9 cellular contexts compared by ENCODE assay signal in the genomic region with DNA sequence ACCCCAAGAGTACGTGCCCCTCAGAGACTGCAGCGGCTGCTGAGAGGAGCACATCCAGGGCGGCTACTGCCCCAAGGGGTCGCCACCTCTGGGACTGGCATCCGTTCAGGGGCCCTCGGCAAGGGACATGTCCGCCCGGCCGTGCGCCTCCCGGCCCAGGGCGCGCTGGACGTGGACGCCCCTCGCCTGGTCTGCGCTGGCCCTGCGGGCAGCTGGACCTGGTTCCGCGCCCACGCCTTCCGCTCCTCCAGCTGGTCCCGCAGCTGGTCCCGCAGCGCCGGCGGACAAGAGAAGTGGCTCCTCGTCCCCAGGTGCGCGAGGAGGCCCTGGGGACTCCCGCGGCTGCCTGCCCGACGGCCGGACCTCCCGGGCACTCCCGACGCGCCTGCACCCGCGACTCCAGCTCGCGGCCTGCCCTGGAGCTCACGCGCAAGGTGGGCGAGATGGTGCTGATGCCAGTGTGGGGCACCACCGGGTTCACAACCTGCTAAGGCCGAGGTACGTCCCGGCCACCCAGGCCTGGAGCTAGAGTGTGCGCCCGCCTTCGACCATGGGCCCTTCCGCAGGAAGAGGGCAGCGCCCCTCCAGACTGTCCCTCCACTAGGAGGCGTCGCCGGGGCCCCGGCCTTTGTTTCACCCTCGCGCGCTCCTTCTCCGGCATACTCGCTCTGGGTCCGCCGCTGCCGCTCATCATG. TPM values are rescaled to one million over a fixed set of nuclear protein-coding genes. Genes with fewer than 3 reads are reported as not detected.
DNase-seq lines count a peak whose midpoint lies in the region; ATAC-seq, FAIRE-seq and TF ChIP-seq lines count a peak whose summit lies in the region.
"Had no signal": no experiment of that assay in that cellular context is flagged by ENCODE, and none has a peak within 500 bp of the region (broad histone marks: within the 10 kb centered on the region; RNA-seq: fewer than 3 reads in every experiment).

No MANE protein-coding gene starts in this region.

- H2AFZ ChIP-seq in keratinocyte (ENCODE audit: control insufficient read depth, low read length) (no peak overlapping the region), hepatocyte (no peak overlapping the region)

- peaks cover 9 to 17% of the 10 kb centered on the region in 2 donors for H3K9me3 Mint-ChIP-seq in stimulated activated naive B cell treated with anti-CD40 and anti-IgM and Interleukin-4, amounts not matched to agents 10 μg/mL and 1 μg/mL and 100 μg/mL, for 72 hours

- H3K9me1 ChIP-seq in keratinocyte (ENCODE audit: control insufficient read depth, extremely low read depth, insufficient read depth, low read length), result no peaks in the 10 kb centered on the region

- 95% methylated on average over 67 of the region's 67 CpGs for whole genome bisulfite sequencing in HUES64
- 98% methylated on average over 49 of the region's 67 CpGs for WGBS in hepatocyte (ENCODE audit: low lambda C conversion rate, missing lambda C conversion rate)

- H3K4me1 ChIP-seq in HUES64 (ENCODE audit: insufficient read depth, low read length), result no peaks in the 10 kb centered on the region
- H3K4me1 ChIP-seq in keratinocyte (ENCODE audit: control insufficient read depth, extremely low read depth, insufficient read depth, low read length), result no peaks in the 10 kb centered on the region
- no peaks in the 10 kb centered on the region for H3K4me1 ChIP-seq in hepatocyte (ENCODE audit: insufficient read depth)

- 0 out of 2 replicates have a peak overlapping the region, but pooled peaks have one; percentile 21 for H3K4me3 ChIP-seq in HUES64 (ENCODE audit: low read length)
- H3K4me3 ChIP-seq in brain microvascular endothelial cell (ENCODE audit: low read depth, low read length), result peak overlapping the region; percentile 15
- H3K4me3 ChIP-seq in keratinocyte (ENCODE audit: control insufficient read depth in 2 of 3, extremely low read depth in 1 of 3, insufficient read depth in 2 of 3, low read depth in 1 of 3, low read length in 3 of 3), result no peak overlapping the region
- no peak overlapping the region for H3K4me3 ChIP-seq in hepatocyte

- no peak for FAIRE-seq in keratinocyte (lab: Jason Lieb, UNC)

- H3K27ac Mint-ChIP-seq in stimulated activated naive B cell treated with anti-CD40 and anti-IgM and Interleukin-4, amounts not matched to agents 10 μg/mL and 1 μg/mL and 100 μg/mL, for 72 hours, result no peak overlapping the region

- H3K79me2 ChIP-seq in keratinocyte (ENCODE audit: control insufficient read depth, insufficient read depth, low read length), result no peaks in the 10 kb centered on the region
- no peaks in the 10 kb centered on the region for H3K79me2 ChIP-seq in hepatocyte

- H3K4me1 Mint-ChIP-seq in stimulated activated naive B cell treated with anti-CD40 and anti-IgM and Interleukin-4, amounts not matched to agents 10 μg/mL and 1 μg/mL and 100 μg/mL, for 72 hours, result no peaks in the 10 kb centered on the region

- H4K20me1 ChIP-seq in keratinocyte (ENCODE audit: control insufficient read depth, extremely low read depth, insufficient read depth, low read length), result no peaks in the 10 kb centered on the region
- no peaks in the 10 kb centered on the region for H4K20me1 ChIP-seq in hepatocyte (ENCODE audit: insufficient read depth, poor library complexity, severe bottlenecking)

- H3K4me3 Mint-ChIP-seq in stimulated activated naive B cell treated with anti-CD40 and anti-IgM and Interleukin-4, amounts not matched to agents 10 μg/mL and 1 μg/mL and 100 μg/mL, for 72 hours, result peak overlapping the region in 1 of 2 donors; percentile 59

- TF ChIP-seq CTCF in brain microvascular endothelial cell (IDR thresholded peaks at IDR 0.05; ENCODE audit: low read depth, low read length, missing control alignments), result peak; percentile 42
- TF ChIP-seq CTCF in keratinocyte (optimal IDR thresholded peaks at IDR 0.05 in 1 of 3, IDR thresholded peaks at IDR 0.05 in 1 of 3, conservative IDR thresholded peaks at IDR 0.05 in 1 of 3; ENCODE audit: extremely low read depth in 1 of 3, insufficient read depth in 2 of 3, low read length in 3 of 3), result peak in 1 of 3 experiments; percentile 37
- no peak for TF ChIP-seq CTCF in hepatocyte (IDR thresholded peaks at IDR 0.05; ENCODE audit: poor library complexity)

- no peak overlapping the region for H3K9ac ChIP-seq in HUES64 (ENCODE audit: low read depth, low read length)
- no peak overlapping the region for H3K9ac ChIP-seq in keratinocyte (ENCODE audit: control insufficient read depth, extremely low read depth, insufficient read depth, low read length)

- H3K4me2 ChIP-seq in keratinocyte (ENCODE audit: control insufficient read depth, extremely low read depth, insufficient read depth, low read depth, low read length), result peak overlapping the region; percentile 32
- H3K4me2 ChIP-seq in hepatocyte, result no peak overlapping the region

- H3K36me3 ChIP-seq in HUES64 (ENCODE audit: insufficient read depth, low read length) (no peaks in the 10 kb centered on the region), brain microvascular endothelial cell (replicated peaks) (no peaks in the 10 kb centered on the region), keratinocyte (ENCODE audit: control insufficient read depth in 2 of 2, extremely low read depth in 1 of 2, insufficient read depth in 2 of 2, low read length in 2 of 2) (no peaks in the 10 kb centered on the region), hepatocyte (replicated peaks; ENCODE audit: insufficient read depth, low read depth) (no peaks in the 10 kb centered on the region)

- H3K27me3 ChIP-seq in HUES64 (ENCODE audit: insufficient read depth, low read length) (peaks cover 9% of the 10 kb centered on the region), brain microvascular endothelial cell (replicated peaks) (peaks cover 8% of the 10 kb centered on the region), keratinocyte (ENCODE audit: control insufficient read depth, extremely low read depth, insufficient read depth, low read length) (peaks cover 31% of the 10 kb centered on the region), hepatocyte (no peaks in the 10 kb centered on the region)

- in situ Hi-C loops in brain microvascular endothelial cell (cut with HindIII; ENCODE audit: low pct_ligation_motif_present, low sequenced_read_pairs), result no loop called here

- peaks cover 8 to 21% of the 10 kb centered on the region in 2 donors for H3K36me3 Mint-ChIP-seq in stimulated activated naive B cell treated with anti-CD40 and anti-IgM and Interleukin-4, amounts not matched to agents 10 μg/mL and 1 μg/mL and 100 μg/mL, for 72 hours

- dilution Hi-C loops in keratinocyte (cut with MboI; ENCODE audit: extremely low pct_ligation_motif_present, low sequenced_read_pairs), result no loop called here

- H3K9me2 ChIP-seq in hepatocyte (replicated peaks; ENCODE audit: insufficient read depth), result no peaks in the 10 kb centered on the region

- H3K27ac ChIP-seq in HUES64 (ENCODE audit: low read depth, low read length) (no peak overlapping the region), brain microvascular endothelial cell (no peak overlapping the region), keratinocyte (ENCODE audit: control insufficient read depth, insufficient read depth, low read length) (no peak overlapping the region), hepatocyte (no peak overlapping the region)
- H3K27ac ChIP-seq: VCaP had no signal

- peak; percentile 21 to 39 for ATAC-seq in stimulated activated naive B cell treated with anti-CD40 and anti-IgM and Interleukin-4, amounts not matched to agents 10 μg/mL and 1 μg/mL and 100 μg/mL, for 72 hours (replicated peaks)
- ATAC-seq in GM18520 (IDR thresholded peaks at IDR 0.05; ENCODE audit: unreplicated experiment) (no peak), GM21423 (IDR thresholded peaks at IDR 0.05; ENCODE audit: unreplicated experiment) (no peak)

- DNase-seq in brain microvascular endothelial cell (no peak), keratinocyte (ENCODE audit: low read depth, low spot score) (no peak), hepatocyte (ENCODE audit: low spot score) (no peak)
- no peak for DNase-seq in stimulated activated naive B cell treated with anti-CD40 and anti-IgM and Interleukin-4, amounts not matched to agents 10 μg/mL and 1 μg/mL and 100 μg/mL, for 72 hours
- DNase-seq: GF-D8 had no signal

- peaks cover 41 to 43% of the 10 kb centered on the region in 2 donors for H3K27me3 Mint-ChIP-seq in stimulated activated naive B cell treated with anti-CD40 and anti-IgM and Interleukin-4, amounts not matched to agents 10 μg/mL and 1 μg/mL and 100 μg/mL, for 72 hours

- peaks cover 3% of the 10 kb centered on the region; the same call in 1 of the 2 replicates for H3K9me3 ChIP-seq in HUES64 (ENCODE audit: insufficient read depth, low read depth, low read length)
- H3K9me3 ChIP-seq in keratinocyte (ENCODE audit: control insufficient read depth, low read depth, low read length), result no peaks in the 10 kb centered on the region
- H3K9me3 ChIP-seq in hepatocyte (ENCODE audit: low read depth), result no peaks in the 10 kb centered on the region

RNA-seq across cellular contexts. Expression of a gene that starts 14.4 kb away (rescaled TPM):
- not detected for polyA plus RNA-seq in HUES64 (2013, experiment 1 of 2)
- not detected for polyA plus RNA-seq in HUES64 (2013, experiment 2 of 2)
- not detected in 3 replicates for polyA plus RNA-seq in keratinocyte
- not detected for polyA plus RNA-seq in keratinocyte (2011; ENCODE audit: low read depth)
- polyA plus RNA-seq in keratinocyte (2011; cell fraction: cytosol; rRNA removed), result not detected in 2 replicates
- polyA plus RNA-seq in keratinocyte (2011; cell fraction: nucleus; rRNA removed), result not detected in 2 replicates
- polyA plus RNA-seq in keratinocyte (2012; ENCODE audit: low replicate concordance), result not detected in 2 replicates
- not detected in 3 replicates for polyA minus RNA-seq in keratinocyte
- not detected for polyA minus RNA-seq in keratinocyte (2011; cell fraction: cytosol; rRNA and poly(A)+ RNA removed)
- not detected in 2 replicates for polyA minus RNA-seq in keratinocyte (2011; cell fraction: nucleus; rRNA and poly(A)+ RNA removed)
- not detected in 2 replicates for total RNA-seq in hepatocyte
- polyA plus RNA-seq in hepatocyte, result not detected in 2 replicates

RNA-seq across cellular contexts. Expression of a gene that starts 45.1 kb away (rescaled TPM):
- 3.3 TPM for polyA plus RNA-seq in HUES64 (2013, experiment 1 of 2)
- 4.9 TPM for polyA plus RNA-seq in HUES64 (2013, experiment 2 of 2)
- not detected in 3 replicates for polyA plus RNA-seq in keratinocyte
- polyA plus RNA-seq in keratinocyte (2011; ENCODE audit: low read depth), result not detected
- polyA plus RNA-seq in keratinocyte (2011; cell fraction: cytosol; rRNA removed), result not detected in 2 replicates
- polyA plus RNA-seq in keratinocyte (2011; cell fraction: nucleus; rRNA removed), result not detected in 2 replicates
- polyA plus RNA-seq in keratinocyte (2012; ENCODE audit: low replicate concordance), result 0.16 TPM in 1 of 2 replicates, not detected in the other
- polyA minus RNA-seq in keratinocyte, result not detected in 3 replicates
- not detected for polyA minus RNA-seq in keratinocyte (2011; cell fraction: cytosol; rRNA and poly(A)+ RNA removed)
- not detected in 2 replicates for polyA minus RNA-seq in keratinocyte (2011; cell fraction: nucleus; rRNA and poly(A)+ RNA removed)
- 0.23 and 0.76 TPM in 2 replicates for total RNA-seq in hepatocyte
- 0.11 and 0.50 TPM in 2 replicates for polyA plus RNA-seq in hepatocyte

RNA-seq across cellular contexts. Expression of a gene that starts 52.3 kb away (rescaled TPM):
- 2.5 TPM for polyA plus RNA-seq in HUES64 (2013, experiment 1 of 2)
- polyA plus RNA-seq in HUES64 (2013, experiment 2 of 2), result 4.1 TPM
- polyA plus RNA-seq in keratinocyte, result 0.11 to 0.26 TPM (median 0.22 TPM) in 3 replicates
- polyA plus RNA-seq in keratinocyte (2011; ENCODE audit: low read depth), result 0.45 TPM
- 0.12 and 0.14 TPM in 2 replicates for polyA plus RNA-seq in keratinocyte (2011; cell fraction: cytosol; rRNA removed)
- polyA plus RNA-seq in keratinocyte (2011; cell fraction: nucleus; rRNA removed), result 0.19 and 0.45 TPM in 2 replicates
- polyA plus RNA-seq in keratinocyte (2012; ENCODE audit: low replicate concordance), result 0.17 and 0.24 TPM in 2 replicates
- polyA minus RNA-seq in keratinocyte, result 0.58 TPM in 1 of 3 replicates, not detected in the others
- not detected for polyA minus RNA-seq in keratinocyte (2011; cell fraction: cytosol; rRNA and poly(A)+ RNA removed)
- not detected in 2 replicates for polyA minus RNA-seq in keratinocyte (2011; cell fraction: nucleus; rRNA and poly(A)+ RNA removed)
- total RNA-seq in hepatocyte, result 0.17 and 1.3 TPM in 2 replicates
- 0.35 and 1.0 TPM in 2 replicates for polyA plus RNA-seq in hepatocyte

Comparison
In these comparisons a context has a peak if more than half of its experiments do, and no peak if none do; other contexts are left out.
1. H3K4me3 ChIP-seq: peak in HUES64 (single experiment) and brain microvascular endothelial cell (single experiment); none in keratinocyte (0 of 3) and hepatocyte (single experiment).
2. ATAC-seq: peak in stimulated activated naive B cell treated with anti-CD40 and anti-IgM and Interleukin-4, amounts not matched to agents 10 μg/mL and 1 μg/mL and 100 μg/mL, for 72 hours (2 of 2); none in GM18520 (single experiment) and GM21423 (single experiment).